ENCODE assay signal across 8 cellular contexts in the genomic region with DNA sequence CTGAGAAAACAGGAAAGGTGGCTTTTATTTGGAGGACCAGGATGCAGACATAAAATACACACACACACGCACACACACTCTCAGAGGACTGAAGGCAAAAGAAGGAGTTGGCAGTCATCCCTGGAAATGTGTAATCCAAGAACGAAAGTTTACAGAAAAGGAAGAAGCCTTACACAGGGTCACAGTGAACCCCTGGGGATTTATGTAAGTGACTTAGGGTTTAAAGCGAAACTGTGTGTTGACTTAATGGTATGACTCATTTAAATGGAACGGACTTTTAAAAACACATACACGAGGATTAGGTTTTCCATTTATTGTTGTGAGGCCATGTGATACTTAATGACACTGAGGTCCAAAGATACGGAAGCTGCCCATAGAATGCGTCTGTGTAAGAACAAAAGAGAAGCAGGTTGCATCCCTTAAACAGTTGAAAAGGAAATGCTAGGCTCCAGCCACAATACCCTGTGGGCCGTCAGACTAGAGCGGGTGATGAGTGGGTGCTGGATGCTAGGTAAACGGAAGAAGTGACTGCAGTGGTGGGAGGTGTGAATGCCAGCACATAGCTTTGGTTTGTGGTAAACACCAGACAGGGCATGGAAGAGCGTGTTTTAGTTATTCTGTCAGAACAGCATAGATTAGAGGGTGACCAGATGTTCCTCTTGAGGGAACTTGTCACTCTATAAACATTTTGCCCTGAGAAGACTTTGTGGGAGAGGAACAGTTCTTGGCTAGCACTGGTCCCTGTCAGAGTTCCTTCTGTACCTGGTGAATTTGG. TPM values are rescaled to one million over a fixed set of nuclear protein-coding genes. Genes with fewer than 3 reads are reported as not detected.
DNase-seq lines count a peak whose midpoint lies in the region; ATAC-seq and TF ChIP-seq lines count a peak whose summit lies in the region.

No MANE protein-coding gene starts in this region.

- H3K9me3 ChIP-seq in colonic mucosa, result no peaks in the 10 kb centered on the region

- ATAC-seq in GM21786 (IDR thresholded peaks at IDR 0.05; ENCODE audit: unreplicated experiment), result peak; percentile 93
- peak; percentile 94 to 99 for ATAC-seq in stimulated activated naive B cell treated with anti-CD40 and anti-IgM and Interleukin-4, amounts not matched to agents 10 μg/mL and 1 μg/mL and 100 μg/mL, for 72 hours (replicated peaks)

- peak; percentile 76 for DNase-seq in DMS79 (lab: John Stamatoyannopoulos, UW)
- peak; percentile 95 for DNase-seq in LoVo (ENCODE audit: low spot score)
- peak; percentile 23 for DNase-seq in activated CD4-positive, alpha-beta T cell treated with anti-CD3 and anti-CD28 coated beads for 1 hour
- DNase-seq in colonic mucosa, result peak; percentile 67
- DNase-seq in myocyte (ENCODE audit: low read depth), result peak; percentile 91
- peak; percentile 83 for DNase-seq in stimulated activated naive B cell treated with anti-CD40 and anti-IgM and Interleukin-4, amounts not matched to agents 10 μg/mL and 1 μg/mL and 100 μg/mL, for 72 hours
- DNase-seq in endothelial cell (ENCODE audit: low spot score), result no peak

- H3K27me3 ChIP-seq in colonic mucosa, result no peaks in the 10 kb centered on the region

- H3K9me3 Mint-ChIP-seq in stimulated activated naive B cell treated with anti-CD40 and anti-IgM and Interleukin-4, amounts not matched to agents 10 μg/mL and 1 μg/mL and 100 μg/mL, for 72 hours, result no peaks in the 10 kb centered on the region
- no peaks in the 10 kb centered on the region for H3K9me3 Mint-ChIP-seq in endothelial cell (ENCODE audit: unreplicated experiment)

- H3K27ac ChIP-seq in colonic mucosa, result peak overlapping the region; percentile 66

- peaks cover 4% of the 10 kb centered on the region in 2 donors for H3K36me3 Mint-ChIP-seq in stimulated activated naive B cell treated with anti-CD40 and anti-IgM and Interleukin-4, amounts not matched to agents 10 μg/mL and 1 μg/mL and 100 μg/mL, for 72 hours
- H3K36me3 Mint-ChIP-seq in endothelial cell (ENCODE audit: low read depth, unreplicated experiment), result no peaks in the 10 kb centered on the region

- H3K4me1 Mint-ChIP-seq in stimulated activated naive B cell treated with anti-CD40 and anti-IgM and Interleukin-4, amounts not matched to agents 10 μg/mL and 1 μg/mL and 100 μg/mL, for 72 hours, result peaks cover 18 to 30% of the 10 kb centered on the region in 2 donors
- peaks cover 13% of the 10 kb centered on the region for H3K4me1 Mint-ChIP-seq in endothelial cell (ENCODE audit: unreplicated experiment)

- intact Hi-C loops in colonic mucosa (cut with DNase I), result no loop called here

- peak overlapping the region; percentile 79 for H3K27ac Mint-ChIP-seq in stimulated activated naive B cell treated with anti-CD40 and anti-IgM and Interleukin-4, amounts not matched to agents 10 μg/mL and 1 μg/mL and 100 μg/mL, for 72 hours
- no peak overlapping the region for H3K27ac Mint-ChIP-seq in endothelial cell (ENCODE audit: unreplicated experiment)

- H3K4me3 ChIP-seq in colonic mucosa, result no peak overlapping the region

- H3K27me3 Mint-ChIP-seq in stimulated activated naive B cell treated with anti-CD40 and anti-IgM and Interleukin-4, amounts not matched to agents 10 μg/mL and 1 μg/mL and 100 μg/mL, for 72 hours, result peaks cover 0 to 11% of the 10 kb centered on the region in 2 donors
- peaks cover 1% of the 10 kb centered on the region for H3K27me3 Mint-ChIP-seq in endothelial cell (ENCODE audit: unreplicated experiment)

- peaks cover 6% of the 10 kb centered on the region for H3K4me1 ChIP-seq in colonic mucosa

- no peaks in the 10 kb centered on the region for H3K36me3 ChIP-seq in colonic mucosa

- H3K9ac ChIP-seq in colonic mucosa (ENCODE audit: low read depth in 2 of 2, low read length in 2 of 2), result peak overlapping the region in 1 of 2 donors; percentile 16

- TF ChIP-seq CTCF in colonic mucosa (IDR thresholded peaks at IDR 0.05) (no peak), endothelial cell (IDR thresholded peaks at IDR 0.05; ENCODE audit: unreplicated experiment) (no peak)

- peak overlapping the region; percentile 63 to 71 for H3K4me3 Mint-ChIP-seq in stimulated activated naive B cell treated with anti-CD40 and anti-IgM and Interleukin-4, amounts not matched to agents 10 μg/mL and 1 μg/mL and 100 μg/mL, for 72 hours
- H3K4me3 Mint-ChIP-seq in endothelial cell (ENCODE audit: unreplicated experiment), result no peak overlapping the region

RNA-seq across cellular contexts. Expression of a gene that starts 21.6 kb away (rescaled TPM):
- total RNA-seq in colonic mucosa, result 100 to 1,000 TPM in 1 of 2 donors, 10 to 100 TPM in 1; 80.7 to 167 TPM
- 14.3 and 15.6 TPM in 2 replicates for total RNA-seq in myocyte
- 9.1 TPM for polyA plus RNA-seq in myocyte (2012)
- 33.6 TPM for total RNA-seq in endothelial cell (ENCODE audit: unreplicated experiment)

RNA-seq across cellular contexts. Expression of a gene that starts 38.6 kb away (rescaled TPM):
- total RNA-seq in colonic mucosa (10 to 100 TPM; 11.3 to 19.9 TPM), myocyte (9.8 and 12.8 TPM in 2 replicates), endothelial cell (ENCODE audit: unreplicated experiment) (37.7 TPM)
- 26.2 TPM for polyA plus RNA-seq in myocyte (2012)
